ENCODE assay signal across 8 cellular contexts in genomic region chr9:86945868-86946711, GRCh38. TPM values are rescaled to one million over a fixed set of nuclear protein-coding genes. Genes with fewer than 3 reads are reported as not detected.
DNase-seq lines count a peak whose midpoint lies in the region; ATAC-seq, FAIRE-seq and TF ChIP-seq lines count a peak whose summit lies in the region.

No MANE protein-coding gene starts in this region.

- H3K79me2 ChIP-seq in astrocyte (ENCODE audit: insufficient read depth, low read length) (no peaks in the 10 kb centered on the region), hepatocyte (peaks cover 15% of the 10 kb centered on the region)

- H3K4me3 ChIP-seq in AG10803 (ENCODE audit: low read length) (peak overlapping the region; percentile 97), astrocyte (ENCODE audit: insufficient read depth, low read depth, low read length) (peak overlapping the region; percentile 71), hepatocyte (peak overlapping the region; percentile 70), retinal pigment epithelial cell (ENCODE audit: low read length) (peak overlapping the region; percentile 70)

- H3K36me3 ChIP-seq in astrocyte (ENCODE audit: insufficient read depth, low read length) (no peaks in the 10 kb centered on the region), hepatocyte (replicated peaks; ENCODE audit: insufficient read depth, low read depth) (no peaks in the 10 kb centered on the region)

- H3K9me3 Mint-ChIP-seq in astrocyte (ENCODE audit: unreplicated experiment): peaks cover 9% of the 10 kb centered on the region

- peaks cover 35% of the 10 kb centered on the region for H3K27me3 Mint-ChIP-seq in astrocyte (ENCODE audit: low read depth, unreplicated experiment)

- no peak for TF ChIP-seq CTCF in AG10803 (conservative IDR thresholded peaks at IDR 0.05; ENCODE audit: low read length)
- TF ChIP-seq CTCF in astrocyte (IDR thresholded peaks at IDR 0.05; ENCODE audit: insufficient read depth, low read depth, low read length): no peak
- TF ChIP-seq CTCF in hepatocyte (IDR thresholded peaks at IDR 0.05; ENCODE audit: poor library complexity): peak; percentile 31
- peak; percentile 9 for TF ChIP-seq CTCF in retinal pigment epithelial cell (conservative IDR thresholded peaks at IDR 0.05; ENCODE audit: low read depth, low read length)

- H3K27me3 ChIP-seq in astrocyte (ENCODE audit: insufficient read depth, low read length) (peaks cover 37% of the 10 kb centered on the region), hepatocyte (peaks cover 32% of the 10 kb centered on the region)

- peaks cover 7% of the 10 kb centered on the region for H3K4me1 Mint-ChIP-seq in astrocyte (ENCODE audit: low read depth, unreplicated experiment)

- no peaks in the 10 kb centered on the region for H3K36me3 Mint-ChIP-seq in astrocyte (ENCODE audit: low read depth, unreplicated experiment)

- peak; percentile 81 for DNase-seq in AG10803 (ENCODE audit: low read depth)
- peak; percentile 37 for DNase-seq in HPDE6-E6E7 (ENCODE audit: extremely low spot score)
- peak; percentile 31 to 84 (median 49) for DNase-seq in T-helper 2 cell
- DNase-seq in astrocyte (ENCODE audit: low read depth): peak; percentile 62
- peak; percentile 82 for DNase-seq in hepatocyte (ENCODE audit: low spot score)
- no peak for DNase-seq in retinal pigment epithelial cell (ENCODE audit: low read depth)
- DNase-seq in NCI-H2029 (lab: John Stamatoyannopoulos, UW): no peak

- H3K27ac Mint-ChIP-seq in astrocyte (ENCODE audit: unreplicated experiment): no peak overlapping the region

- peak overlapping the region; percentile 80 for H3K4me3 Mint-ChIP-seq in astrocyte (ENCODE audit: unreplicated experiment)

- no peaks in the 10 kb centered on the region for H4K20me1 ChIP-seq in astrocyte (ENCODE audit: insufficient read depth, low read length)
- H4K20me1 ChIP-seq in hepatocyte (ENCODE audit: insufficient read depth, poor library complexity, severe bottlenecking): peaks cover 11% of the 10 kb centered on the region

- no peak overlapping the region for H3K27ac ChIP-seq in astrocyte (ENCODE audit: low read depth, low read length)
- peak overlapping the region; percentile 89 for H3K27ac ChIP-seq in hepatocyte

- no peak for FAIRE-seq in astrocyte (lab: Jason Lieb, UNC)

- no peaks in the 10 kb centered on the region for H3K9me3 ChIP-seq in astrocyte (ENCODE audit: insufficient read depth, low read depth, low read length)
- H3K9me3 ChIP-seq in hepatocyte (ENCODE audit: low read depth): no peaks in the 10 kb centered on the region

- H3K4me1 ChIP-seq in astrocyte (ENCODE audit: insufficient read depth, low read length) (no peaks in the 10 kb centered on the region), hepatocyte (ENCODE audit: insufficient read depth) (peaks cover 19% of the 10 kb centered on the region)

- peak overlapping the region; percentile 98 for H2AFZ ChIP-seq in astrocyte (ENCODE audit: low read depth, low read length)
- peak overlapping the region; percentile 41 for H2AFZ ChIP-seq in hepatocyte

- peak overlapping the region; percentile 74 for H3K9ac ChIP-seq in astrocyte (ENCODE audit: low read length)

- H3K4me2 ChIP-seq in astrocyte (ENCODE audit: low read length) (peak overlapping the region; percentile 90), hepatocyte (peak overlapping the region; percentile 86)

- 1% methylated on average over 82 of the region's 119 CpGs for WGBS in hepatocyte (ENCODE audit: low lambda C conversion rate, missing lambda C conversion rate)

- H3K9me2 ChIP-seq in hepatocyte (replicated peaks; ENCODE audit: insufficient read depth): no peaks in the 10 kb centered on the region

- ATAC-seq in GM19372 (IDR thresholded peaks at IDR 0.05; ENCODE audit: low read depth, unreplicated experiment): peak; percentile 42

RNA-seq across cellular contexts. Expression of gene GAS1, which starts 1.2 kb away (rescaled TPM):
- total RNA-seq in astrocyte: 4.3 and 5.1 TPM in 2 replicates
- 45.9 and 61.3 TPM in 2 replicates for total RNA-seq in hepatocyte
- polyA plus RNA-seq in hepatocyte: 85.2 and 101 TPM in 2 replicates

Comparison
In these comparisons a context has a peak if more than half of its experiments do, and no peak if none do; other contexts are left out.
1. DNase-seq: peak in AG10803 (single experiment), HPDE6-E6E7 (single experiment), T-helper 2 cell (5 of 5), astrocyte (single experiment) and hepatocyte (single experiment); none in retinal pigment epithelial cell (single experiment) and NCI-H2029 (single experiment).
2. CTCF ChIP-seq: peak in hepatocyte (single experiment) and retinal pigment epithelial cell (single experiment); none in AG10803 (single experiment) and astrocyte (single experiment).
3. Peak in every context shown above with its lines, with median percentiles within 50 percentile points of each other: H3K4me3 ChIP-seq.